ENCODE assay signal across 1 cellular context in the genomic region with DNA sequence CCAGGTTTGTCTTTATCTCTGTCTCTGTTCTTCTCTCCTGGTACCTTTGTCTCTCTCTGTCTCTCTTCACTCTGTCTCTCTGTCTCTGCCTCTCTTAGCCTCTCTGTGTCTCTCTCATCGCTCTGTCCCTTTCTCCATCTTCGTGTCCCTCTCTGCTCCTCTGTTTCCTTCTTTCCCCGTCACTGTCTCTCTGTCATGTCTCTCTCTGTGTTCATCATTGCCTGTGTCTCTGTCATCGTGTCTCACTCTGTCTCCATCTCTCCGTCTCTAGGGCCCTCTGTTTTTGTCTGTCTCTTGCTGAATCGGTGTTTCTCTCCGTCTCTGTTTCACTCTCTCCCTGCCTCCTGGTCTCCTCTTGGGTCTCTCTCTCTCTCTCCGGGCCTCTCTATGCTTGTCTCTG.
TF ChIP-seq lines count a peak whose summit lies in the region.

No MANE protein-coding gene starts in this region.

TF ChIP-seq in GM23338, 12 proteins besides CTCF, POLR2A, EP300 and RAD21:
- TF ChIP-seq JUNB (IDR thresholded peaks at IDR 0.05; ENCODE audit: unreplicated experiment) (no peak), EZH2phosphoT487 (IDR thresholded peaks at IDR 0.05; ENCODE audit: unreplicated experiment) (no peak), CREB1 (CRISPR knock-in tag; IDR thresholded peaks at IDR 0.05; ENCODE audit: low read depth) (no peak), ZNF331 (CRISPR knock-in tag; IDR thresholded peaks at IDR 0.05; ENCODE audit: low read depth) (no peak), EZH2 (IDR thresholded peaks at IDR 0.05; ENCODE audit: low read depth, unreplicated experiment) (no peak), STAT1 (IDR thresholded peaks at IDR 0.05; ENCODE audit: unreplicated experiment) (no peak), NANOG (IDR thresholded peaks at IDR 0.05; ENCODE audit: borderline replicate concordance) (no peak), ZNF114 (CRISPR knock-in tag; IDR thresholded peaks at IDR 0.05) (no peak), POLR2AphosphoS5 (IDR thresholded peaks at IDR 0.05; ENCODE audit: low read depth) (no peak), ZNF462 (CRISPR knock-in tag; IDR thresholded peaks at IDR 0.05) (no peak)
- TF ChIP-seq, protein P1, sequence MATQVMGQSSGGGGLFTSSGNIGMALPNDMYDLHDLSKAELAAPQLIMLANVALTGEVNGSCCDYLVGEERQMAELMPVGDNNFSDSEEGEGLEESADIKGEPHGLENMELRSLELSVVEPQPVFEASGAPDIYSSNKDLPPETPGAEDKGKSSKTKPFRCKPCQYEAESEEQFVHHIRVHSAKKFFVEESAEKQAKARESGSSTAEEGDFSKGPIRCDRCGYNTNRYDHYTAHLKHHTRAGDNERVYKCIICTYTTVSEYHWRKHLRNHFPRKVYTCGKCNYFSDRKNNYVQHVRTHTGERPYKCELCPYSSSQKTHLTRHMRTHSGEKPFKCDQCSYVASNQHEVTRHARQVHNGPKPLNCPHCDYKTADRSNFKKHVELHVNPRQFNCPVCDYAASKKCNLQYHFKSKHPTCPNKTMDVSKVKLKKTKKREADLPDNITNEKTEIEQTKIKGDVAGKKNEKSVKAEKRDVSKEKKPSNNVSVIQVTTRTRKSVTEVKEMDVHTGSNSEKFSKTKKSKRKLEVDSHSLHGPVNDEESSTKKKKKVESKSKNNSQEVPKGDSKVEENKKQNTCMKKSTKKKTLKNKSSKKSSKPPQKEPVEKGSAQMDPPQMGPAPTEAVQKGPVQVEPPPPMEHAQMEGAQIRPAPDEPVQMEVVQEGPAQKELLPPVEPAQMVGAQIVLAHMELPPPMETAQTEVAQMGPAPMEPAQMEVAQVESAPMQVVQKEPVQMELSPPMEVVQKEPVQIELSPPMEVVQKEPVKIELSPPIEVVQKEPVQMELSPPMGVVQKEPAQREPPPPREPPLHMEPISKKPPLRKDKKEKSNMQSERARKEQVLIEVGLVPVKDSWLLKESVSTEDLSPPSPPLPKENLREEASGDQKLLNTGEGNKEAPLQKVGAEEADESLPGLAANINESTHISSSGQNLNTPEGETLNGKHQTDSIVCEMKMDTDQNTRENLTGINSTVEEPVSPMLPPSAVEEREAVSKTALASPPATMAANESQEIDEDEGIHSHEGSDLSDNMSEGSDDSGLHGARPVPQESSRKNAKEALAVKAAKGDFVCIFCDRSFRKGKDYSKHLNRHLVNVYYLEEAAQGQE (IDR thresholded peaks at IDR 0.05; ENCODE audit: unreplicated experiment): no peak
- TF ChIP-seq, protein P2, sequence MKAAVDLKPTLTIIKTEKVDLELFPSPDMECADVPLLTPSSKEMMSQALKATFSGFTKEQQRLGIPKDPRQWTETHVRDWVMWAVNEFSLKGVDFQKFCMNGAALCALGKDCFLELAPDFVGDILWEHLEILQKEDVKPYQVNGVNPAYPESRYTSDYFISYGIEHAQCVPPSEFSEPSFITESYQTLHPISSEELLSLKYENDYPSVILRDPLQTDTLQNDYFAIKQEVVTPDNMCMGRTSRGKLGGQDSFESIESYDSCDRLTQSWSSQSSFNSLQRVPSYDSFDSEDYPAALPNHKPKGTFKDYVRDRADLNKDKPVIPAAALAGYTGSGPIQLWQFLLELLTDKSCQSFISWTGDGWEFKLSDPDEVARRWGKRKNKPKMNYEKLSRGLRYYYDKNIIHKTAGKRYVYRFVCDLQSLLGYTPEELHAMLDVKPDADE (IDR thresholded peaks at IDR 0.05): no peak
